10 cellular contexts compared by ENCODE assay signal in the genomic region with DNA sequence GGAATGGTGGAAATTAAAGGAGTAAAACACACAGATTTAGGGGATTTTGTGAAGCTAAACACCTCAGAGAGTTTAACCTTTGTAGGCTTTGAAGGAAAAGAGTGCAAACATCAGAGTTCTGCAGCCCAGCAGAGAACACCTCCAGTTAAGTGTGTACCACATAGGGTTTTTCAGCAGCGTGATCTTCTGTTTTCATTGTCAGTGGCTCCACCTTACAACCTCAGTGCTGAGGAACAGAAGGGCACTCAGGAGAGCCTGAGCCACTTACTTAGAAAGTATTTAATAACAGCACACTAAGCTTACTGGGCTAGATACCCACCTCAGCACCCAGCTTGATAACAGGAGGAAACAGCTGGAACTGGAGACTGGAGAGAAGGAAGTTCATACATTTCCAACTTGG. TPM values are rescaled to one million over a fixed set of nuclear protein-coding genes. Genes with fewer than 3 reads are reported as not detected.
DNase-seq lines count a peak whose midpoint lies in the region; ATAC-seq and TF ChIP-seq lines count a peak whose summit lies in the region.
"Had no signal": no experiment of that assay in that cellular context is flagged by ENCODE, and none has a peak within 500 bp of the region (broad histone marks: within the 10 kb centered on the region; RNA-seq: fewer than 3 reads in every experiment).

No MANE protein-coding gene starts in this region.

- no peak for DNase-seq in Caco-2
- no peak for DNase-seq in activated naive CD8-positive, alpha-beta T cell treated with anti-CD3 and anti-CD28 coated beads, Interleukin-2, amount 10 ng/mL, durations not matched to agents 7 days and 5 days
- DNase-seq in natural killer cell = no peak
- DNase-seq in DMS53 treated with DMSO at 0.1 percent for 48 hours (lab: John Stamatoyannopoulos, UW; ENCODE audit: unreplicated experiment) = no peak
- no peak for DNase-seq in NCI-H774 (lab: John Stamatoyannopoulos, UW)
- DNase-seq in NCI-H510A (lab: John Stamatoyannopoulos, UW) = no peak
- DNase-seq: Right ventricle myocardium superior had no signal

- H3K4me3 Mint-ChIP-seq in Caco-2 (ENCODE audit: unreplicated experiment) = peak overlapping the region; percentile 98
- peak overlapping the region; percentile 84 to 98 (median 96) for H3K4me3 Mint-ChIP-seq in IgD-negative memory B cell
- H3K4me3 Mint-ChIP-seq in activated naive CD8-positive, alpha-beta T cell treated with anti-CD3 and anti-CD28 coated beads, Interleukin-2, amount 10 ng/mL, durations not matched to agents 7 days and 5 days = peak overlapping the region; percentile 92
- peak overlapping the region; percentile 99 for H3K4me3 Mint-ChIP-seq in natural killer cell

- CTCF ChIA-PET in Caco-2 (lab: Charles Lee) = interaction anchor here (1.4 kb wide), 1 partner anchor 37 kb away, joined by 3 read pairs; no protein-coding TSS in a partner anchor

- H3K4me1 Mint-ChIP-seq in Caco-2 (ENCODE audit: low read depth, unreplicated experiment) = peaks cover 7% of the 10 kb centered on the region
- H3K4me1 Mint-ChIP-seq in IgD-negative memory B cell = peaks cover 34 to 38% (median 36%) of the 10 kb centered on the region in 3 donors
- H3K4me1 Mint-ChIP-seq in activated naive CD8-positive, alpha-beta T cell treated with anti-CD3 and anti-CD28 coated beads, Interleukin-2, amount 10 ng/mL, durations not matched to agents 7 days and 5 days = peaks cover 28% of the 10 kb centered on the region
- peaks cover 50% of the 10 kb centered on the region in 2 donors for H3K4me1 Mint-ChIP-seq in natural killer cell

- POLR2A ChIA-PET in Caco-2 (lab: Charles Lee) = no interaction called here
- POLR2A ChIA-PET in activated naive CD8-positive, alpha-beta T cell treated with anti-CD3 and anti-CD28 coated beads, Interleukin-2, amount 10 ng/mL, durations not matched to agents 7 days and 5 days (lab: Charles Lee) = interaction anchor here (2.1 to 7.0 kb wide), 2 partner anchors 16 to 23 kb away, joined by 7 to 157 read pairs; no protein-coding TSS in a partner anchor

- peaks cover 11% of the 10 kb centered on the region for H3K4me1 ChIP-seq in Caco-2

- intact Hi-C loops in Caco-2 (cut with micrococcal nuclease; ENCODE audit: unreplicated experiment) (loop anchor here (5.0 kb wide), 2 partner anchors 34 to 36 kb away; no protein-coding TSS in a partner anchor), natural killer cell (cut with micrococcal nuclease) (loop anchor here (2.0 to 5.0 kb wide), 4 partner anchors 15 to 1439 kb away; a partner anchor contains a TSS)

- H3K36me3 Mint-ChIP-seq in Caco-2 (ENCODE audit: insufficient read depth, unreplicated experiment) (peaks cover 17% of the 10 kb centered on the region), IgD-negative memory B cell (peaks cover 4% of the 10 kb centered on the region), natural killer cell (no peaks in the 10 kb centered on the region)
- peaks cover 20% of the 10 kb centered on the region for H3K36me3 Mint-ChIP-seq in activated naive CD8-positive, alpha-beta T cell treated with anti-CD3 and anti-CD28 coated beads, Interleukin-2, amount 10 ng/mL, durations not matched to agents 7 days and 5 days

- H3K27me3 Mint-ChIP-seq in Caco-2 (ENCODE audit: insufficient read depth, unreplicated experiment) (no peaks in the 10 kb centered on the region), IgD-negative memory B cell (no peaks in the 10 kb centered on the region), natural killer cell (ENCODE audit: low read depth in 2 of 2) (no peaks in the 10 kb centered on the region)
- H3K27me3 Mint-ChIP-seq in activated naive CD8-positive, alpha-beta T cell treated with anti-CD3 and anti-CD28 coated beads, Interleukin-2, amount 10 ng/mL, durations not matched to agents 7 days and 5 days = no peaks in the 10 kb centered on the region

- no peaks in the 10 kb centered on the region for H3K27me3 ChIP-seq in Caco-2 (replicated peaks; ENCODE audit: control insufficient read depth, insufficient read depth, low read length)
- H3K27me3 ChIP-seq: right atrium auricular region had no signal

- ATAC-seq in activated naive CD8-positive, alpha-beta T cell treated with anti-CD3 and anti-CD28 coated beads, Interleukin-2, amount 10 ng/mL, durations not matched to agents 7 days and 5 days (ENCODE audit: low read depth) = no peak
- ATAC-seq in natural killer cell = no peak
- no peak for ATAC-seq in HG03571 (IDR thresholded peaks at IDR 0.05; ENCODE audit: unreplicated experiment)

- H3K27ac Mint-ChIP-seq in Caco-2 (ENCODE audit: unreplicated experiment) (peak overlapping the region; percentile 97), IgD-negative memory B cell (peak overlapping the region; percentile 97 to 99 (median 97)), natural killer cell (peak overlapping the region; percentile 93 to 99)
- peak overlapping the region; percentile 98 for H3K27ac Mint-ChIP-seq in activated naive CD8-positive, alpha-beta T cell treated with anti-CD3 and anti-CD28 coated beads, Interleukin-2, amount 10 ng/mL, durations not matched to agents 7 days and 5 days

- H3K4me3 ChIP-seq in Caco-2 (ENCODE audit: low read depth, low read length) = no peak overlapping the region

- TF ChIP-seq CTCF in Caco-2 (IDR thresholded peaks at IDR 0.05; ENCODE audit: insufficient read depth in 1 of 2, low read depth in 1 of 2, low read length in 1 of 2, severe bottlenecking in 1 of 2, unreplicated experiment in 1 of 2) (no peak), natural killer cell (IDR thresholded peaks at IDR 0.05) (no peak)

- BruUV-seq in Caco-2 (replicated peaks; lab: Mats Ljungman, UMichigan) = no TSS peak

- H3K9me3 Mint-ChIP-seq in Caco-2 (ENCODE audit: unreplicated experiment) = no peaks in the 10 kb centered on the region
- no peaks in the 10 kb centered on the region for H3K9me3 Mint-ChIP-seq in IgD-negative memory B cell
- peaks cover 1% of the 10 kb centered on the region for H3K9me3 Mint-ChIP-seq in activated naive CD8-positive, alpha-beta T cell treated with anti-CD3 and anti-CD28 coated beads, Interleukin-2, amount 10 ng/mL, durations not matched to agents 7 days and 5 days
- no peaks in the 10 kb centered on the region for H3K9me3 Mint-ChIP-seq in natural killer cell

- 0 out of 2 replicates have a peak, but pooled peaks cover 7% of the 10 kb centered on the region for H3K9me3 ChIP-seq in Caco-2
- H3K9me3 ChIP-seq: right atrium auricular region had no signal

- H3K36me3 ChIP-seq in Caco-2 (ENCODE audit: control insufficient read depth, insufficient read depth, low read length) = no peaks in the 10 kb centered on the region; the same call in 1 of the 2 replicates
- H3K36me3 ChIP-seq: right atrium auricular region had no signal

RNA-seq across cellular contexts. Expression of a gene that starts 2.0 kb away (rescaled TPM):
- 34.1 and 36.1 TPM in 2 replicates for total RNA-seq in Caco-2 (2022)
- 39.7 TPM for polyA plus RNA-seq in IgD-negative memory B cell
- 10 to 100 TPM; 80.2 to 91.2 TPM for total RNA-seq in activated naive CD8-positive, alpha-beta T cell treated with anti-CD3 and anti-CD28 coated beads, Interleukin-2, amount 10 ng/mL, durations not matched to agents 7 days and 5 days
- total RNA-seq in natural killer cell = 100 to 1,000 TPM; 172 to 202 (median 175) TPM
